Comparison of ENCODE assay signal across 24 cellular contexts in genomic region chr15:77839431-77839830, GRCh38.
"Had no signal": no experiment of that assay in that cellular context is flagged by ENCODE, and none has a peak within 500 bp of the region (broad histone marks: within the 10 kb centered on the region; RNA-seq: fewer than 3 reads in every experiment).

No MANE protein-coding gene starts in this region.

- H3K4me1 Mint-ChIP-seq: IgD-negative memory B cell had no signal

- H3K4me3 Mint-ChIP-seq: activated CD8-positive, alpha-beta T cell treated with anti-CD3 and anti-CD28 coated beads for 36 hours; activated naive CD8-positive, alpha-beta T cell; activated T-cell treated with anti-CD3 and anti-CD28 coated beads, Interleukin-2, amount 50 U/mL, for 72 hours; IgD-negative memory B cell; T-helper 2 cell treated with Interferon-gamma antibody and Interleukin-4, amounts not matched to agents 5 μg/mL and 100 μg/mL, for 36 hours; WTC11 had no signal

- H3K4me2 ChIP-seq: SK-N-SH had no signal

- H3K9me3 ChIP-seq: SJCRH30, SK-N-SH had no signal

- H3K4me3 ChIP-seq: cardiac muscle cell, SJCRH30 had no signal

- ATAC-seq: activated CD8-positive, alpha-beta T cell treated with anti-CD3 and anti-CD28 coated beads for 36 hours; activated T-cell treated with anti-CD3 and anti-CD28 coated beads, Interleukin-2, amount 50 U/mL, for 72 hours; Right ventricle myocardium inferior; WTC11 had no signal

- H3K27ac Mint-ChIP-seq: activated CD8-positive, alpha-beta T cell treated with anti-CD3 and anti-CD28 coated beads for 36 hours; activated naive CD8-positive, alpha-beta T cell; activated T-cell treated with anti-CD3 and anti-CD28 coated beads, Interleukin-2, amount 50 U/mL, for 72 hours; activated T-helper 2 cell treated with anti-CD3 and anti-CD28 coated beads, Interferon-gamma antibody, Interleukin-2, Interleukin-4, amounts not matched to agents 10 μg/mL and 5 μg/mL and 100 μg/mL, durations not matched to agents 14 hours and 24 hours and 36 hours; IgD-negative memory B cell; T-helper 2 cell treated with Interferon-gamma antibody and Interleukin-4, amounts not matched to agents 5 μg/mL and 100 μg/mL, for 36 hours; WTC11 had no signal

- H3K27ac ChIP-seq: brain microvascular endothelial cell, cardiac muscle cell, SJCRH30 had no signal

- H3K4me1 ChIP-seq: SJCRH30 had no signal

- H3K36me3 Mint-ChIP-seq: activated naive CD8-positive, alpha-beta T cell had no signal

- H3K36me3 ChIP-seq: brain microvascular endothelial cell, cardiac muscle cell, SJCRH30 had no signal

- H3K27me3 ChIP-seq: cardiac muscle cell had no signal

- DNase-seq: activated CD8-positive, alpha-beta T cell treated with anti-CD3 and anti-CD28 coated beads for 36 hours; activated naive CD4-positive, alpha-beta T cell; activated T-cell treated with anti-CD3 and anti-CD28 coated beads, Interleukin-2, amount 50 U/mL, for 72 hours; amygdala; brain microvascular endothelial cell; KG1; NCI-H1092; NCI-H1417 treated with DMSO at 0.1 percent for 48 hours; NCI-H1694; NCI-H2029; NCI-H2107; NCI-H2171 treated with DMSO at 0.1 percent for 48 hours; NCI-H226; NCI-H526 treated with DMSO at 0.1 percent for 48 hours; NCI-H82; SJCRH30; SK-N-SH had no signal

- H3K9me3 Mint-ChIP-seq: activated CD8-positive, alpha-beta T cell treated with anti-CD3 and anti-CD28 coated beads for 36 hours; activated T-cell treated with anti-CD3 and anti-CD28 coated beads, Interleukin-2, amount 50 U/mL, for 72 hours; activated T-helper 2 cell treated with anti-CD3 and anti-CD28 coated beads, Interferon-gamma antibody, Interleukin-2, Interleukin-4, amounts not matched to agents 10 μg/mL and 5 μg/mL and 100 μg/mL, durations not matched to agents 14 hours and 24 hours and 36 hours; T-helper 2 cell treated with Interferon-gamma antibody and Interleukin-4, amounts not matched to agents 5 μg/mL and 100 μg/mL, for 36 hours had no signal

- H3K9ac ChIP-seq: SK-N-SH had no signal
